11 cellular contexts compared by ENCODE assay signal in the genomic region with DNA sequence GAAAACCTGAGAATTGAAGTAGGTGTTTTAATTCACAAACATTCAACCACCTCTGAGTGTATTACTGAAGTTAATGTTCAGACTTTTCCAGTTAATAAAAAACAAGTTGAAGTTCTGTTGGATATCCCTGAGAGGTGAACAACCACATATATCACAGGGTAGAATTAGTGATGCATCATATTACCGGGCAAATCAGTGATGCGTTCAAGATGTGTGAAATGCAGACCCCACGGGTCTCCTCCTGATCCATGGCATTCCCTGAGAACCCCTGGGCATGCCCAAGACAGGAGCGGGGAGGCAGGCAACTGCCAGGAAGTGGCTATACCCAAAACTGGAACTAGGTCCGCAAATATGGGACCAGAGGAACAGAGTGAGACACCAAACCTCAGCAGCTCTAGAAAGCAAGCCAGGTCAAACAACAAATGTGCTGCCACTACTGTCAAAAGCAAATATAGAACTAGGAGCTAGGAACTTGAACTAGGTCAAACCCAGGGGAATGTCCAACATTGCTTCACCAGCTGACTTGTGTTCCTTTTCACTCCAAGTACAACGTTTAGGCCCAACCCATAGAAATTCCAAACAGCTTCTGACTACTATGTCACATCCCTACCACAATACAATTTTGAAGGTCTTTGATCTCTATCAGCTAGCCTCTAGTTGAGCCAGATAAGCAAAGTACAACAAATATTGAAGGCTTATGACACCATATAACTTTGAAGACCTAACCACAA. TPM values are rescaled to one million over a fixed set of nuclear protein-coding genes. Genes with fewer than 3 reads are reported as not detected.
DNase-seq lines count a peak whose midpoint lies in the region; ATAC-seq and TF ChIP-seq lines count a peak whose summit lies in the region.
"Had no signal": no experiment of that assay in that cellular context is flagged by ENCODE, and none has a peak within 500 bp of the region (broad histone marks: within the 10 kb centered on the region; RNA-seq: fewer than 3 reads in every experiment).

No MANE protein-coding gene starts in this region.

- H3K4me1 ChIP-seq in ascending aorta: peaks cover 0 to 7% of the 10 kb centered on the region in 2 donors
- H3K4me1 ChIP-seq: BE2C had no signal

- H3K27ac Mint-ChIP-seq in natural killer cell treated with Interleukin-12 subunit alpha and Interleukin-12 subunit beta and Interleukin-15 and Interleukin-18, amount 100 ng/mL, for 72 hours: peak overlapping the region; percentile 63 to 98

- peaks cover 52 to 57% of the 10 kb centered on the region in 2 donors for H3K4me1 Mint-ChIP-seq in natural killer cell treated with Interleukin-12 subunit alpha and Interleukin-12 subunit beta and Interleukin-15 and Interleukin-18, amount 100 ng/mL, for 72 hours (ENCODE audit: low read depth in 2 of 2)

- peak overlapping the region in 1 of 2 donors; percentile 31 for H3K27ac ChIP-seq in ascending aorta
- H3K27ac ChIP-seq in coronary artery: peak overlapping the region in 1 of 2 donors; percentile 19

- H3K4me3 Mint-ChIP-seq in natural killer cell treated with Interleukin-12 subunit alpha and Interleukin-12 subunit beta and Interleukin-15 and Interleukin-18, amount 100 ng/mL, for 72 hours: peak overlapping the region; percentile 55

- no peaks in the 10 kb centered on the region for H3K36me3 Mint-ChIP-seq in natural killer cell treated with Interleukin-12 subunit alpha and Interleukin-12 subunit beta and Interleukin-15 and Interleukin-18, amount 100 ng/mL, for 72 hours

- no peaks in the 10 kb centered on the region for H3K36me3 ChIP-seq in ascending aorta
- H3K36me3 ChIP-seq: BE2C had no signal

- H3K27me3 ChIP-seq in ascending aorta: no peaks in the 10 kb centered on the region

- no peaks in the 10 kb centered on the region for H3K27me3 Mint-ChIP-seq in natural killer cell treated with Interleukin-12 subunit alpha and Interleukin-12 subunit beta and Interleukin-15 and Interleukin-18, amount 100 ng/mL, for 72 hours

- H3K9me3 Mint-ChIP-seq in natural killer cell treated with Interleukin-12 subunit alpha and Interleukin-12 subunit beta and Interleukin-15 and Interleukin-18, amount 100 ng/mL, for 72 hours: no peaks in the 10 kb centered on the region

- intact Hi-C loops in ascending aorta (cut with DNase I): no loop called here

- TF ChIP-seq CTCF in fibroblast of mammary gland (conservative IDR thresholded peaks at IDR 0.05; ENCODE audit: control insufficient read depth, insufficient read depth, low read depth, low read length) (no peak), ascending aorta (IDR thresholded peaks at IDR 0.05) (no peak), coronary artery (IDR thresholded peaks at IDR 0.05) (no peak)

- ATAC-seq in natural killer cell treated with Interleukin-12 subunit alpha and Interleukin-12 subunit beta and Interleukin-15 and Interleukin-18, amount 100 ng/mL, for 72 hours: peak in 1 of 2 donors; percentile 71
- ATAC-seq in HG03045 (IDR thresholded peaks at IDR 0.05; ENCODE audit: unreplicated experiment) (no peak), GM21515 (IDR thresholded peaks at IDR 0.05; ENCODE audit: unreplicated experiment) (no peak)

- no peak overlapping the region for H3K4me3 ChIP-seq in fibroblast of mammary gland (ENCODE audit: control insufficient read depth, low read depth, low read length)
- no peak overlapping the region for H3K4me3 ChIP-seq in ascending aorta
- no peak overlapping the region for H3K4me3 ChIP-seq in coronary artery

- no peaks in the 10 kb centered on the region for H3K9me3 ChIP-seq in ascending aorta
- H3K9me3 ChIP-seq: BE2C had no signal

- DNase-seq in AG08396 (ENCODE audit: low spot score) (peak; percentile 68), M059J (ENCODE audit: low read depth) (peak; percentile 42), fibroblast of mammary gland (ENCODE audit: low read depth) (peak; percentile 57), ascending aorta (ENCODE audit: low spot score in 2 of 2) (no peak), coronary artery (ENCODE audit: low spot score) (no peak)
- DNase-seq in natural killer cell treated with Interleukin-12 subunit alpha and Interleukin-12 subunit beta and Interleukin-15 and Interleukin-18, amount 100 ng/mL, for 72 hours (ENCODE audit: low spot score): peak; percentile 65
- DNase-seq: BE2C, KBM-7, NCI-H524 had no signal

RNA-seq across cellular contexts. Expression of a gene that starts 20.2 kb away (rescaled TPM):
- 0.76 and 1.3 TPM in 2 replicates for total RNA-seq in M059J (2014; rRNA removed; shearing (Covaris generic))
- 10 to 100 TPM; 29.5 to 65.6 TPM for total RNA-seq in natural killer cell treated with Interleukin-12 subunit alpha and Interleukin-12 subunit beta and Interleukin-15 and Interleukin-18, amount 100 ng/mL, for 72 hours
- total RNA-seq in ascending aorta: 1.6 TPM

RNA-seq across cellular contexts. Expression of a gene that starts 46.2 kb away (rescaled TPM):
- total RNA-seq in M059J (2014; rRNA removed; shearing (Covaris generic)): 526 and 639 TPM in 2 replicates
- 100 to 1,000 TPM; 312 to 462 TPM for total RNA-seq in natural killer cell treated with Interleukin-12 subunit alpha and Interleukin-12 subunit beta and Interleukin-15 and Interleukin-18, amount 100 ng/mL, for 72 hours
- 273 TPM for total RNA-seq in ascending aorta

RNA-seq across cellular contexts. Expression of a gene that starts 52.3 kb away (rescaled TPM):
- total RNA-seq in M059J (2014; rRNA removed; shearing (Covaris generic)): 185 and 299 TPM in 2 replicates
- total RNA-seq in natural killer cell treated with Interleukin-12 subunit alpha and Interleukin-12 subunit beta and Interleukin-15 and Interleukin-18, amount 100 ng/mL, for 72 hours: 10 to 100 TPM; 32.7 to 42.3 TPM
- 5.0 TPM for total RNA-seq in ascending aorta

Comparison
In these comparisons a context has a peak if more than half of its experiments do, and no peak if none do; other contexts are left out.
1. DNase-seq: peak in AG08396 (single experiment), M059J (single experiment), fibroblast of mammary gland (single experiment) and natural killer cell treated with Interleukin-12 subunit alpha and Interleukin-12 subunit beta and Interleukin-15 and Interleukin-18, amount 100 ng/mL, for 72 hours (single experiment); none in ascending aorta (0 of 2) and coronary artery (single experiment).
2. RNA of a gene that starts 20.2 kb away (total RNA-seq): 29.5 to 65.6 TPM in natural killer cell treated with Interleukin-12 subunit alpha and Interleukin-12 subunit beta and Interleukin-15 and Interleukin-18, amount 100 ng/mL, for 72 hours; 1.6 TPM in ascending aorta (single experiment) and 0.76 to 1.3 TPM in M059J; every median in the first group is over 10 times any median in the second.